In the genomic region with DNA sequence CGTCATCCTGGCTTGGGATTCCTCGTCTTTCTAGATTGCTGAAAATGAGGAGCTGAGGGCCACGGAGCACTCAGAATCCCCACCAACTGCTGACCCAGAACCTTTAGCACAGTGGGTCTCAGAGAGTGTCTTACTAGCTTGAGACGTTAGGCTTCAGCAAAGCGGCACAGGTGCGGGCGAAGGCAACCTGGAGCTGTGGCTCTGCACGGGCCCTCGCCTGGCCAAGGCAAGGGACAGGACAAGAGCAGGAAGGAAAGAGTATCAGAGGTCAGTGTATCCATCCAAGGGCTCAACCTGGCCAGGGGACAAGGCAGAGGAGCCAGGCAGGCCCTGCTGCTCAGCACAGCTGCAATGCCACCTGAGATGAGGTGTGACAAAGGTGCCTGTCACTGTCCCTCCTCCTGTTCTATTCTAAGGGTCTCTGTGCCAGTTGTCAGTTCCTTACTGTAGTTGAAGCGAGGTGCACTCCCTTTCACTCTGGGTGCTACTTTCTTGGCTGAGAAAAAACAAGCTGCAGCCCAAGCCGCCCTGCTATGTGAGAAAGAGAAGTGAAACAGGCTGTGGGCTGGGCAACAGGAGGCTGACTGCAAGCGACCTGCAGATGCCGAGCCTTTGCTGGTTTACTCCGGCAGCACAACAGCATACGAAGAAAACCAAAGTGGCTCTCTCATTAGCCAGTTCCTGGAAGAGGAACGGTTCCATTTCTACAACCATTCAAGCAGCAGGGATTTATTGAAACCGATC, we compare ENCODE assay signal across 1 cellular context.
TF ChIP-seq lines count a peak whose summit lies in the region.

No MANE protein-coding gene starts in this region.

TF ChIP-seq in H1, 55 proteins besides CTCF, POLR2A, EP300 and RAD21 (continued from another document):
- TF ChIP-seq, protein P1, sequence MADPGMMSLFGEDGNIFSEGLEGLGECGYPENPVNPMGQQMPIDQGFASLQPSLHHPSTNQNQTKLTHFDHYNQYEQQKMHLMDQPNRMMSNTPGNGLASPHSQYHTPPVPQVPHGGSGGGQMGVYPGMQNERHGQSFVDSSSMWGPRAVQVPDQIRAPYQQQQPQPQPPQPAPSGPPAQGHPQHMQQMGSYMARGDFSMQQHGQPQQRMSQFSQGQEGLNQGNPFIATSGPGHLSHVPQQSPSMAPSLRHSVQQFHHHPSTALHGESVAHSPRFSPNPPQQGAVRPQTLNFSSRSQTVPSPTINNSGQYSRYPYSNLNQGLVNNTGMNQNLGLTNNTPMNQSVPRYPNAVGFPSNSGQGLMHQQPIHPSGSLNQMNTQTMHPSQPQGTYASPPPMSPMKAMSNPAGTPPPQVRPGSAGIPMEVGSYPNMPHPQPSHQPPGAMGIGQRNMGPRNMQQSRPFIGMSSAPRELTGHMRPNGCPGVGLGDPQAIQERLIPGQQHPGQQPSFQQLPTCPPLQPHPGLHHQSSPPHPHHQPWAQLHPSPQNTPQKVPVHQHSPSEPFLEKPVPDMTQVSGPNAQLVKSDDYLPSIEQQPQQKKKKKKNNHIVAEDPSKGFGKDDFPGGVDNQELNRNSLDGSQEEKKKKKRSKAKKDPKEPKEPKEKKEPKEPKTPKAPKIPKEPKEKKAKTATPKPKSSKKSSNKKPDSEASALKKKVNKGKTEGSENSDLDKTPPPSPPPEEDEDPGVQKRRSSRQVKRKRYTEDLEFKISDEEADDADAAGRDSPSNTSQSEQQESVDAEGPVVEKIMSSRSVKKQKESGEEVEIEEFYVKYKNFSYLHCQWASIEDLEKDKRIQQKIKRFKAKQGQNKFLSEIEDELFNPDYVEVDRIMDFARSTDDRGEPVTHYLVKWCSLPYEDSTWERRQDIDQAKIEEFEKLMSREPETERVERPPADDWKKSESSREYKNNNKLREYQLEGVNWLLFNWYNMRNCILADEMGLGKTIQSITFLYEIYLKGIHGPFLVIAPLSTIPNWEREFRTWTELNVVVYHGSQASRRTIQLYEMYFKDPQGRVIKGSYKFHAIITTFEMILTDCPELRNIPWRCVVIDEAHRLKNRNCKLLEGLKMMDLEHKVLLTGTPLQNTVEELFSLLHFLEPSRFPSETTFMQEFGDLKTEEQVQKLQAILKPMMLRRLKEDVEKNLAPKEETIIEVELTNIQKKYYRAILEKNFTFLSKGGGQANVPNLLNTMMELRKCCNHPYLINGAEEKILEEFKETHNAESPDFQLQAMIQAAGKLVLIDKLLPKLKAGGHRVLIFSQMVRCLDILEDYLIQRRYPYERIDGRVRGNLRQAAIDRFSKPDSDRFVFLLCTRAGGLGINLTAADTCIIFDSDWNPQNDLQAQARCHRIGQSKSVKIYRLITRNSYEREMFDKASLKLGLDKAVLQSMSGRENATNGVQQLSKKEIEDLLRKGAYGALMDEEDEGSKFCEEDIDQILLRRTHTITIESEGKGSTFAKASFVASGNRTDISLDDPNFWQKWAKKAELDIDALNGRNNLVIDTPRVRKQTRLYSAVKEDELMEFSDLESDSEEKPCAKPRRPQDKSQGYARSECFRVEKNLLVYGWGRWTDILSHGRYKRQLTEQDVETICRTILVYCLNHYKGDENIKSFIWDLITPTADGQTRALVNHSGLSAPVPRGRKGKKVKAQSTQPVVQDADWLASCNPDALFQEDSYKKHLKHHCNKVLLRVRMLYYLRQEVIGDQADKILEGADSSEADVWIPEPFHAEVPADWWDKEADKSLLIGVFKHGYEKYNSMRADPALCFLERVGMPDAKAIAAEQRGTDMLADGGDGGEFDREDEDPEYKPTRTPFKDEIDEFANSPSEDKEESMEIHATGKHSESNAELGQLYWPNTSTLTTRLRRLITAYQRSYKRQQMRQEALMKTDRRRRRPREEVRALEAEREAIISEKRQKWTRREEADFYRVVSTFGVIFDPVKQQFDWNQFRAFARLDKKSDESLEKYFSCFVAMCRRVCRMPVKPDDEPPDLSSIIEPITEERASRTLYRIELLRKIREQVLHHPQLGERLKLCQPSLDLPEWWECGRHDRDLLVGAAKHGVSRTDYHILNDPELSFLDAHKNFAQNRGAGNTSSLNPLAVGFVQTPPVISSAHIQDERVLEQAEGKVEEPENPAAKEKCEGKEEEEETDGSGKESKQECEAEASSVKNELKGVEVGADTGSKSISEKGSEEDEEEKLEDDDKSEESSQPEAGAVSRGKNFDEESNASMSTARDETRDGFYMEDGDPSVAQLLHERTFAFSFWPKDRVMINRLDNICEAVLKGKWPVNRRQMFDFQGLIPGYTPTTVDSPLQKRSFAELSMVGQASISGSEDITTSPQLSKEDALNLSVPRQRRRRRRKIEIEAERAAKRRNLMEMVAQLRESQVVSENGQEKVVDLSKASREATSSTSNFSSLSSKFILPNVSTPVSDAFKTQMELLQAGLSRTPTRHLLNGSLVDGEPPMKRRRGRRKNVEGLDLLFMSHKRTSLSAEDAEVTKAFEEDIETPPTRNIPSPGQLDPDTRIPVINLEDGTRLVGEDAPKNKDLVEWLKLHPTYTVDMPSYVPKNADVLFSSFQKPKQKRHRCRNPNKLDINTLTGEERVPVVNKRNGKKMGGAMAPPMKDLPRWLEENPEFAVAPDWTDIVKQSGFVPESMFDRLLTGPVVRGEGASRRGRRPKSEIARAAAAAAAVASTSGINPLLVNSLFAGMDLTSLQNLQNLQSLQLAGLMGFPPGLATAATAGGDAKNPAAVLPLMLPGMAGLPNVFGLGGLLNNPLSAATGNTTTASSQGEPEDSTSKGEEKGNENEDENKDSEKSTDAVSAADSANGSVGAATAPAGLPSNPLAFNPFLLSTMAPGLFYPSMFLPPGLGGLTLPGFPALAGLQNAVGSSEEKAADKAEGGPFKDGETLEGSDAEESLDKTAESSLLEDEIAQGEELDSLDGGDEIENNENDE (IDR thresholded peaks at IDR 0.05; ENCODE audit: insufficient replicate concordance, low read length): no peak
- TF ChIP-seq YY1 (IDR thresholded peaks at IDR 0.05; ENCODE audit: low read depth, low read length): no peak
- TF ChIP-seq ASH2L (IDR thresholded peaks at IDR 0.05; ENCODE audit: low read length): no peak
- TF ChIP-seq HDAC2 (IDR thresholded peaks at IDR 0.05; ENCODE audit: borderline replicate concordance in 1 of 2, low read depth in 2 of 2, low read length in 2 of 2): no peak
- no peak for TF ChIP-seq RBBP5 (IDR thresholded peaks at IDR 0.05; ENCODE audit: borderline replicate concordance, low read depth, low read length)
- no peak for TF ChIP-seq PHF8 (conservative IDR thresholded peaks at IDR 0.05; ENCODE audit: low read depth, low read length)
- no peak for TF ChIP-seq RXRA (IDR thresholded peaks at IDR 0.05; ENCODE audit: insufficient read depth, low read depth, low read length)
- no peak for TF ChIP-seq SP2 (IDR thresholded peaks at IDR 0.05; ENCODE audit: low read length)
- TF ChIP-seq EGR1 (IDR thresholded peaks at IDR 0.05; ENCODE audit: borderline replicate concordance, low read depth, low read length): no peak
